ENCODE assay signal across 1 cellular context in genomic region chr3:112260563-112260962, GRCh38.
TF ChIP-seq lines count a peak whose summit lies in the region.

No MANE protein-coding gene starts in this region.

TF ChIP-seq in GM23338, 12 proteins besides CTCF, POLR2A, EP300 and RAD21 (continued from another document):
- TF ChIP-seq ZNF114 (CRISPR knock-in tag; IDR thresholded peaks at IDR 0.05): no peak
- no peak for TF ChIP-seq POLR2AphosphoS5 (IDR thresholded peaks at IDR 0.05; ENCODE audit: low read depth)
- no peak for TF ChIP-seq EZH2phosphoT487 (IDR thresholded peaks at IDR 0.05; ENCODE audit: unreplicated experiment)
- no peak for TF ChIP-seq ZNF331 (CRISPR knock-in tag; IDR thresholded peaks at IDR 0.05; ENCODE audit: low read depth)
- TF ChIP-seq NANOG (IDR thresholded peaks at IDR 0.05; ENCODE audit: borderline replicate concordance): no peak
- TF ChIP-seq JUNB (IDR thresholded peaks at IDR 0.05; ENCODE audit: unreplicated experiment): no peak
- no peak for TF ChIP-seq ZNF462 (CRISPR knock-in tag; IDR thresholded peaks at IDR 0.05)
- TF ChIP-seq CREB1 (CRISPR knock-in tag; IDR thresholded peaks at IDR 0.05; ENCODE audit: low read depth): no peak
